Comparison of ENCODE assay signal across 11 cellular contexts in the genomic region with DNA sequence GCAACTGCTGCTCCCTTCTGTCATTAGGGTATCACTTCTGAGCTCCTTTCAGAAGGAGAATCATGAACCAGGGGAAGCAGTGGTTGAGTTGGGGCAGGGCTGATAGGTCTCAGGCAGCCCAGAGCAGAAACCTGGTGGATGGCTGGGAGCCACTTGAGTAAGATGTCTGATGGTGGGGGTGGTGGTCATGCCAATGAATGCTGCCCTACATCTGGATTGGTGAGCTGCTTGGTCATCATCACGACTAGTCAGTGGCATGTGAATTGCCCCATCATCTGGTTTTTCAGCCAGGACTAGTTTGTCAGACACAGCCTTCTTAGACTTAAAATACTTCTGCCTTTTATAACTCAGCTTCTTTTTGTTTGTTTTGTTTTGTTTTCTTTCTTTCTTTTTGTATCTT. TPM values are rescaled to one million over a fixed set of nuclear protein-coding genes. Genes with fewer than 3 reads are reported as not detected.
DNase-seq lines count a peak whose midpoint lies in the region; ATAC-seq, FAIRE-seq and TF ChIP-seq lines count a peak whose summit lies in the region.
"Had no signal": no experiment of that assay in that cellular context is flagged by ENCODE, and none has a peak within 500 bp of the region (broad histone marks: within the 10 kb centered on the region; RNA-seq: fewer than 3 reads in every experiment).

No MANE protein-coding gene starts in this region.

- no peaks in the 10 kb centered on the region for H3K36me3 Mint-ChIP-seq in activated T-cell treated with anti-CD3 and anti-CD28 coated beads, Interleukin-2, amount 50 U/mL, for 4 hours (ENCODE audit: insufficient read depth)

- H3K27me3 ChIP-seq in PC-3 (ENCODE audit: low read length) (no peaks in the 10 kb centered on the region), smooth muscle cell (ENCODE audit: low read depth) (no peaks in the 10 kb centered on the region), pancreas (no peaks in the 10 kb centered on the region)
- H3K27me3 ChIP-seq: dorsolateral prefrontal cortex, transverse colon had no signal

- H4K20me1 ChIP-seq in PC-3 (ENCODE audit: low read length) (no peaks in the 10 kb centered on the region), smooth muscle cell (ENCODE audit: low read depth) (peaks cover 26% of the 10 kb centered on the region)

- H3K9ac ChIP-seq in PC-3 (ENCODE audit: low read length) (no peak overlapping the region), smooth muscle cell (ENCODE audit: low read depth) (peak overlapping the region; percentile 53)

- H3K4me1 ChIP-seq in PC-3 (ENCODE audit: insufficient read depth, low read length) (peaks cover 33% of the 10 kb centered on the region), smooth muscle cell (ENCODE audit: low read depth) (peaks cover 14% of the 10 kb centered on the region), pancreas (peaks cover 0 to 45% (median 11%) of the 10 kb centered on the region in 3 donors)

- TF ChIP-seq CTCF in PC-3 (conservative IDR thresholded peaks at IDR 0.05; ENCODE audit: low read depth, low read length): no peak
- TF ChIP-seq CTCF in fibroblast of mammary gland (conservative IDR thresholded peaks at IDR 0.05; ENCODE audit: control insufficient read depth, insufficient read depth, low read depth, low read length): no peak
- no peak for TF ChIP-seq CTCF in smooth muscle cell (IDR thresholded peaks at IDR 0.05; ENCODE audit: borderline replicate concordance, insufficient read depth, poor library complexity, severe bottlenecking)
- no peak for TF ChIP-seq CTCF in pancreas (IDR thresholded peaks at IDR 0.05)

- ATAC-seq in activated T-cell treated with anti-CD3 and anti-CD28 coated beads, Interleukin-2, amount 50 U/mL, for 4 hours: no peak
- ATAC-seq in PC-3: no peak
- no peak for ATAC-seq in GM21526 (IDR thresholded peaks at IDR 0.05; ENCODE audit: low FRiP score, unreplicated experiment)
- ATAC-seq in pancreas: no peak
- ATAC-seq: activated CD8-positive, alpha-beta memory T cell treated with anti-CD3 and anti-CD28 coated beads, Interleukin-2, amount 10 ng/mL, durations not matched to agents 7 days and 5 days had no signal

- CTCF ChIA-PET in PC-3 (lab: Charles Lee): no interaction called here

- H3K9me2 ChIP-seq in PC-3 (replicated peaks; ENCODE audit: low read length): no peaks in the 10 kb centered on the region

- intact Hi-C loops in PC-3 (cut with micrococcal nuclease): no loop called here
- intact Hi-C loops in pancreas (cut with DNase I): loop anchor here in 1 of 3 donors (10.0 kb wide), 1 partner anchor 357 kb away; a partner anchor contains a TSS

- BruUV-seq in PC-3 (replicated peaks; lab: Mats Ljungman, UMichigan): no TSS peak

- H3K36me3 ChIP-seq in PC-3 (ENCODE audit: low read depth, low read length) (no peaks in the 10 kb centered on the region; the same call in 1 of the 2 replicates), smooth muscle cell (ENCODE audit: low read depth) (no peaks in the 10 kb centered on the region), pancreas (no peaks in the 10 kb centered on the region)

- H3K27ac ChIP-seq in PC-3 (ENCODE audit: low read length) (no peak overlapping the region), smooth muscle cell (ENCODE audit: low read depth) (peak overlapping the region; percentile 34), pancreas (no peak overlapping the region)
- H3K27ac ChIP-seq: dorsolateral prefrontal cortex, transverse colon had no signal

- peak overlapping the region; percentile 92 for H3K4me3 Mint-ChIP-seq in activated T-cell treated with anti-CD3 and anti-CD28 coated beads, Interleukin-2, amount 50 U/mL, for 4 hours

- peaks cover 63% of the 10 kb centered on the region for H3K79me2 ChIP-seq in PC-3 (ENCODE audit: low read length)
- peaks cover 57% of the 10 kb centered on the region for H3K79me2 ChIP-seq in smooth muscle cell (ENCODE audit: low read depth)

- no peak for FAIRE-seq in pancreas (lab: Jason Lieb, UNC)

- H3K9me3 Mint-ChIP-seq in activated T-cell treated with anti-CD3 and anti-CD28 coated beads, Interleukin-2, amount 50 U/mL, for 4 hours: no peaks in the 10 kb centered on the region

- H3K4me1 Mint-ChIP-seq in activated T-cell treated with anti-CD3 and anti-CD28 coated beads, Interleukin-2, amount 50 U/mL, for 4 hours (ENCODE audit: low read depth): peaks cover 40% of the 10 kb centered on the region

- POLR2A ChIA-PET in PC-3 (lab: Charles Lee; ENCODE audit: unreplicated experiment): no interaction called here

- H3K4me2 ChIP-seq in PC-3 (ENCODE audit: low read length) (peak overlapping the region; percentile 100), smooth muscle cell (no peak overlapping the region)

- H2AFZ ChIP-seq in PC-3 (ENCODE audit: low read length) (no peak overlapping the region), smooth muscle cell (ENCODE audit: low read depth) (no peak overlapping the region)

- 58% methylated on average over 1 of the region's 1 CpG for WGBS in smooth muscle cell (ENCODE audit: low lambda C conversion rate)
- WGBS in pancreas, 2 donors: 36 to 44% methylated on average over 1 of the region's 1 CpG

- no peaks in the 10 kb centered on the region for H3K27me3 Mint-ChIP-seq in activated T-cell treated with anti-CD3 and anti-CD28 coated beads, Interleukin-2, amount 50 U/mL, for 4 hours (ENCODE audit: low read depth)
- H3K27me3 Mint-ChIP-seq: activated CD8-positive, alpha-beta memory T cell treated with anti-CD3 and anti-CD28 coated beads, Interleukin-2, amount 10 ng/mL, durations not matched to agents 7 days and 5 days had no signal

- H3K4me3 ChIP-seq in PC-3 (ENCODE audit: low read length): peak overlapping the region; percentile 79; the same call in 1 of the 2 replicates
- H3K4me3 ChIP-seq in fibroblast of mammary gland (ENCODE audit: control insufficient read depth, low read depth, low read length): no peak overlapping the region
- no peak overlapping the region for H3K4me3 ChIP-seq in smooth muscle cell
- H3K4me3 ChIP-seq in pancreas: no peak overlapping the region
- H3K4me3 ChIP-seq: transverse colon had no signal

- H3F3A ChIP-seq in PC-3 (ENCODE audit: low read length, unreplicated experiment) (no peaks in the 10 kb centered on the region), smooth muscle cell (ENCODE audit: low read depth) (no peaks in the 10 kb centered on the region)

- DNase-seq in activated T-cell treated with anti-CD3 and anti-CD28 coated beads, Interleukin-2, amount 50 U/mL, for 4 hours: no peak
- DNase-seq in activated T-cell treated with anti-CD3 and anti-CD28 coated beads for 4 hours (no peak), PC-3 (peak; percentile 56), fibroblast of mammary gland (ENCODE audit: low read depth) (peak; percentile 85), smooth muscle cell (lab: John Stamatoyannopoulos, UW; ENCODE audit: unreplicated experiment) (no peak), pancreas (no peak), SW 1271 (lab: John Stamatoyannopoulos, UW) (no peak)
- DNase-seq: activated CD8-positive, alpha-beta memory T cell treated with anti-CD3 and anti-CD28 coated beads, Interleukin-2, amount 10 ng/mL, durations not matched to agents 7 days and 5 days; dorsolateral prefrontal cortex; transverse colon had no signal

- H3K9me3 ChIP-seq in PC-3 (ENCODE audit: low read length) (no peaks in the 10 kb centered on the region), smooth muscle cell (replicated peaks; ENCODE audit: low read depth) (no peaks in the 10 kb centered on the region), pancreas (no peaks in the 10 kb centered on the region)
- H3K9me3 ChIP-seq: transverse colon had no signal

RNA-seq across cellular contexts. Expression of a gene that starts 2.6 kb away (rescaled TPM):
- 1 to 10 TPM; 7.6 to 8.4 (median 8.3) TPM for total RNA-seq in activated T-cell treated with anti-CD3 and anti-CD28 coated beads, Interleukin-2, amount 50 U/mL, for 4 hours
- total RNA-seq in PC-3 (2014; rRNA removed) (7.3 and 9.7 TPM in 2 replicates), smooth muscle cell (7.7 and 8.4 TPM in 2 replicates), pancreas (1 to 10 TPM; 5.2 to 9.6 (median 6.0) TPM)
- polyA plus RNA-seq in smooth muscle cell (6.1 and 7.5 TPM in 2 replicates), pancreas (1 to 10 TPM; 2.7 to 3.1 TPM)

RNA-seq across cellular contexts. Expression of a gene that starts 2.8 kb away (rescaled TPM):
- 10 to 100 TPM; 27.3 to 33.7 (median 33.4) TPM for total RNA-seq in activated T-cell treated with anti-CD3 and anti-CD28 coated beads, Interleukin-2, amount 50 U/mL, for 4 hours
- total RNA-seq in PC-3 (2014; rRNA removed) (34.7 and 40.5 TPM in 2 replicates), smooth muscle cell (9.8 and 32.3 TPM in 2 replicates), pancreas (10 to 100 TPM in 4 of 6 donors, 1 to 10 TPM in 2; 7.3 to 18.0 (median 11.4) TPM)
- polyA plus RNA-seq in smooth muscle cell (31.0 and 51.9 TPM in 2 replicates), pancreas (10 to 100 TPM; 15.9 to 18.4 TPM)

RNA-seq across cellular contexts. Expression of a gene that starts 46.0 kb away (rescaled TPM):
- 10 to 100 TPM; 68.5 to 72.0 (median 70.6) TPM for total RNA-seq in activated T-cell treated with anti-CD3 and anti-CD28 coated beads, Interleukin-2, amount 50 U/mL, for 4 hours
- 84.1 and 102 TPM in 2 replicates for total RNA-seq in PC-3 (2014; rRNA removed)
- total RNA-seq in smooth muscle cell: 24.5 and 25.3 TPM in 2 replicates
- polyA plus RNA-seq in smooth muscle cell: 32.5 and 36.6 TPM in 2 replicates
- total RNA-seq in pancreas: 10 to 100 TPM; 13.4 to 24.0 (median 16.5) TPM
- polyA plus RNA-seq in pancreas: 10 to 100 TPM; 42.0 to 46.9 TPM

Comparison
In these comparisons a context has a peak if more than half of its experiments do, and no peak if none do; other contexts are left out.
1. DNase-seq: peak in PC-3 (single experiment) and fibroblast of mammary gland (single experiment); none in activated T-cell treated with anti-CD3 and anti-CD28 coated beads, Interleukin-2, amount 50 U/mL, for 4 hours (single experiment), activated T-cell treated with anti-CD3 and anti-CD28 coated beads for 4 hours (single experiment), smooth muscle cell (single experiment), pancreas (0 of 6) and SW 1271 (0 of 2).